1 cellular context compared by ENCODE assay signal in genomic region chr19:39701291-39701690, GRCh38.
TF ChIP-seq lines count a peak whose summit lies in the region.

No MANE protein-coding gene starts in this region.

TF ChIP-seq in GM12878, 131 proteins besides CTCF, POLR2A, EP300 and RAD21 (continued from another document):
- TF ChIP-seq SKIL (IDR thresholded peaks at IDR 0.05; ENCODE audit: low read depth, poor library complexity, severe bottlenecking): peak; percentile 75
- TF ChIP-seq FOXM1 (IDR thresholded peaks at IDR 0.05; ENCODE audit: low read depth, low read length): peak; percentile 77
- no peak for TF ChIP-seq IRF4 (IDR thresholded peaks at IDR 0.05; ENCODE audit: low read depth, low read length)
- TF ChIP-seq POLR2AphosphoS5 (IDR thresholded peaks at IDR 0.05; ENCODE audit: low read length): peak; percentile 50; the same call in 1 of the 2 replicates
- TF ChIP-seq CHD2 (IDR thresholded peaks at IDR 0.05; ENCODE audit: borderline replicate concordance, low read depth, low read length): peak; percentile 26; the same call in 1 of the 2 replicates
- TF ChIP-seq NBN (IDR thresholded peaks at IDR 0.05): peak; percentile 73; the same call in 1 of the 2 replicates
- no peak for TF ChIP-seq BCLAF1 (IDR thresholded peaks at IDR 0.05)
- peak; percentile 94 for TF ChIP-seq POU2F2 (IDR thresholded peaks at IDR 0.05; ENCODE audit: borderline replicate concordance, low read depth, low read length)
- TF ChIP-seq ZBED1 (IDR thresholded peaks at IDR 0.05; ENCODE audit: borderline replicate concordance): 0 out of 2 replicates have a peak, but pooled peaks have one; percentile 36
- TF ChIP-seq PKNOX1 (IDR thresholded peaks at IDR 0.05): peak; percentile 21; the same call in 1 of the 2 replicates
- peak; percentile 38; the same call in 1 of the 2 replicates for TF ChIP-seq ZNF24 (IDR thresholded peaks at IDR 0.05)
- peak; percentile 13; the same call in 1 of the 2 replicates for TF ChIP-seq SMC3 (IDR thresholded peaks at IDR 0.05; ENCODE audit: borderline replicate concordance, low read length)
- TF ChIP-seq GABPA (IDR thresholded peaks at IDR 0.05; ENCODE audit: low read depth): no peak
- peak; percentile 59 for TF ChIP-seq MEF2B (IDR thresholded peaks at IDR 0.05; ENCODE audit: partially characterized antibody, poor library complexity, severe bottlenecking)
- peak; percentile 26 for TF ChIP-seq SMAD1 (IDR thresholded peaks at IDR 0.05; ENCODE audit: low read depth, partially characterized antibody)
- TF ChIP-seq MXI1 (IDR thresholded peaks at IDR 0.05; ENCODE audit: low read depth, low read length): peak; percentile 26; the same call in 1 of the 2 replicates
- no peak for TF ChIP-seq ASH2L (IDR thresholded peaks at IDR 0.05; ENCODE audit: borderline replicate concordance, low read depth)
- peak; percentile 70 for TF ChIP-seq RELB (IDR thresholded peaks at IDR 0.05; ENCODE audit: low read depth)
- TF ChIP-seq BCL3 (IDR thresholded peaks at IDR 0.05; ENCODE audit: borderline replicate concordance, insufficient read depth, low read depth, low read length, poor library complexity, severe bottlenecking): peak; percentile 20
- TF ChIP-seq ATF2 (IDR thresholded peaks at IDR 0.05; ENCODE audit: low read length): peak; percentile 67; the same call in 1 of the 2 replicates
- TF ChIP-seq ATF7 (IDR thresholded peaks at IDR 0.05; ENCODE audit: low read depth): peak; percentile 56; the same call in 1 of the 2 replicates
- peak; percentile 91; the same call in 1 of the 2 replicates for TF ChIP-seq CHD4 (IDR thresholded peaks at IDR 0.05)
- TF ChIP-seq SPI1 (IDR thresholded peaks at IDR 0.05; ENCODE audit: borderline replicate concordance, insufficient read depth, low read depth, low read length): peak; percentile 75; the same call in 1 of the 2 replicates
- peak; percentile 20 to 39; a peak in 1 of 4 replicates for TF ChIP-seq BHLHE40 (IDR thresholded peaks at IDR 0.05; ENCODE audit: borderline replicate concordance in 1 of 2, low read depth in 2 of 2, low read length in 1 of 2)
- no peak for TF ChIP-seq HCFC1 (IDR thresholded peaks at IDR 0.05; ENCODE audit: low read length)
- peak; percentile 56 to 65; a peak in 2 of 4 replicates for TF ChIP-seq IKZF2 (IDR thresholded peaks at IDR 0.05)
- TF ChIP-seq CBFB (IDR thresholded peaks at IDR 0.05; ENCODE audit: low read depth): no peak
- TF ChIP-seq RAD51 (IDR thresholded peaks at IDR 0.05): 0 out of 2 replicates have a peak, but pooled peaks have one; percentile 10
- TF ChIP-seq MTA3 (IDR thresholded peaks at IDR 0.05; ENCODE audit: borderline replicate concordance, low read length): no peak
- peak; percentile 55; the same call in 1 of the 2 replicates for TF ChIP-seq MTA2 (IDR thresholded peaks at IDR 0.05; ENCODE audit: low read depth)
- TF ChIP-seq CREM (IDR thresholded peaks at IDR 0.05; ENCODE audit: low read depth): 0 out of 2 replicates have a peak, but pooled peaks have one; percentile 15
- TF ChIP-seq RUNX3 (IDR thresholded peaks at IDR 0.05; ENCODE audit: low read length): peak; percentile 85
- peak; percentile 64 for TF ChIP-seq NFIC (IDR thresholded peaks at IDR 0.05; ENCODE audit: low read depth, low read length)
- no peak for TF ChIP-seq CREB1 (IDR thresholded peaks at IDR 0.05; ENCODE audit: low read depth)
- TF ChIP-seq MEF2A (IDR thresholded peaks at IDR 0.05; ENCODE audit: insufficient read depth, low read depth, low read length): peak; percentile 44; the same call in 1 of the 2 replicates
- TF ChIP-seq CBX5 (IDR thresholded peaks at IDR 0.05; ENCODE audit: low read depth): peak; percentile 30; the same call in 1 of the 2 replicates
- TF ChIP-seq IKZF1 (conservative IDR thresholded peaks at IDR 0.05): peak; percentile 42; the same call in 1 of the 2 replicates
- TF ChIP-seq BMI1 (IDR thresholded peaks at IDR 0.05; ENCODE audit: borderline replicate concordance): no peak
- no peak for TF ChIP-seq E4F1 (IDR thresholded peaks at IDR 0.05; ENCODE audit: borderline replicate concordance, partially characterized antibody)
- peak; percentile 68 for TF ChIP-seq MLLT1 (IDR thresholded peaks at IDR 0.05)
